1 cellular context compared by ENCODE assay signal in genomic region chr11:77066229-77067023, GRCh38.
A peak's percentile ranks its signal among the peaks of the same experiment; 100 is the strongest.
TF ChIP-seq lines count a peak whose summit lies in the region.

TSS of gene CAPN5 (plus strand) at chr11:77066971. CDS start at chr11:77084887, 17,916 bp downstream.

TF ChIP-seq in K562, 482 proteins besides CTCF, POLR2A, EP300 and RAD21 (continued from another document):
- no peak for TF ChIP-seq ZBTB49 (CRISPR knock-in tag; IDR thresholded peaks at IDR 0.05; ENCODE audit: borderline replicate concordance)
- TF ChIP-seq, protein P1, sequence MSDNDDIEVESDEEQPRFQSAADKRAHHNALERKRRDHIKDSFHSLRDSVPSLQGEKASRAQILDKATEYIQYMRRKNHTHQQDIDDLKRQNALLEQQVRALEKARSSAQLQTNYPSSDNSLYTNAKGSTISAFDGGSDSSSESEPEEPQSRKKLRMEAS (CRISPR knock-in tag; IDR thresholded peaks at IDR 0.05), result no peak
- no peak for TF ChIP-seq CREB1 (IDR thresholded peaks at IDR 0.05)
- no peak for TF ChIP-seq CREB1 (CRISPR knock-in tag; IDR thresholded peaks at IDR 0.05)
- TF ChIP-seq PHF21A (IDR thresholded peaks at IDR 0.05; ENCODE audit: borderline replicate concordance, low read depth), result no peak
- no peak for TF ChIP-seq SRSF9 (IDR thresholded peaks at IDR 0.05; ENCODE audit: borderline replicate concordance, low read depth, low read length)
- no peak for TF ChIP-seq TAL1 (IDR thresholded peaks at IDR 0.05)
- peak in 1 of 2 experiments; percentile 22; a peak in 1 of 4 replicates for TF ChIP-seq TEAD1 (CRISPR knock-in tag; IDR thresholded peaks at IDR 0.05)
- TF ChIP-seq NONO (IDR thresholded peaks at IDR 0.05; ENCODE audit: low read depth in 2 of 2, low read length in 1 of 2), result 0 out of 4 replicates have a peak, but pooled peaks of 1 of the 2 experiments have one; percentile 49
- TF ChIP-seq, protein P2, sequence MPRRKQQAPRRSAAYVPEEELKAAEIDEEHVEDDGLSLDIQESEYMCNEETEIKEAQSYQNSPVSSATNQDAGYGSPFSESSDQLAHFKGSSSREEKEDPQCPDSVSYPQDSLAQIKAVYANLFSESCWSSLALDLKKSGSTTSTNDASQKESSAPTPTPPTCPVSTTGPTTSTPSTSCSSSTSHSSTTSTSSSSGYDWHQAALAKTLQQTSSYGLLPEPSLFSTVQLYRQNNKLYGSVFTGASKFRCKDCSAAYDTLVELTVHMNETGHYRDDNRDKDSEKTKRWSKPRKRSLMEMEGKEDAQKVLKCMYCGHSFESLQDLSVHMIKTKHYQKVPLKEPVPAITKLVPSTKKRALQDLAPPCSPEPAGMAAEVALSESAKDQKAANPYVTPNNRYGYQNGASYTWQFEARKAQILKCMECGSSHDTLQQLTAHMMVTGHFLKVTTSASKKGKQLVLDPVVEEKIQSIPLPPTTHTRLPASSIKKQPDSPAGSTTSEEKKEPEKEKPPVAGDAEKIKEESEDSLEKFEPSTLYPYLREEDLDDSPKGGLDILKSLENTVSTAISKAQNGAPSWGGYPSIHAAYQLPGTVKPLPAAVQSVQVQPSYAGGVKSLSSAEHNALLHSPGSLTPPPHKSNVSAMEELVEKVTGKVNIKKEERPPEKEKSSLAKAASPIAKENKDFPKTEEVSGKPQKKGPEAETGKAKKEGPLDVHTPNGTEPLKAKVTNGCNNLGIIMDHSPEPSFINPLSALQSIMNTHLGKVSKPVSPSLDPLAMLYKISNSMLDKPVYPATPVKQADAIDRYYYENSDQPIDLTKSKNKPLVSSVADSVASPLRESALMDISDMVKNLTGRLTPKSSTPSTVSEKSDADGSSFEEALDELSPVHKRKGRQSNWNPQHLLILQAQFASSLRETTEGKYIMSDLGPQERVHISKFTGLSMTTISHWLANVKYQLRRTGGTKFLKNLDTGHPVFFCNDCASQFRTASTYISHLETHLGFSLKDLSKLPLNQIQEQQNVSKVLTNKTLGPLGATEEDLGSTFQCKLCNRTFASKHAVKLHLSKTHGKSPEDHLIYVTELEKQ (CRISPR knock-in tag; IDR thresholded peaks at IDR 0.05), result no peak
- no peak for TF ChIP-seq STAT6 (CRISPR knock-in tag; IDR thresholded peaks at IDR 0.05)
- no peak for TF ChIP-seq SMARCA4 (IDR thresholded peaks at IDR 0.05)
- no peak for TF ChIP-seq BRCA1 (IDR thresholded peaks at IDR 0.05)
- no peak for TF ChIP-seq BRCA1 (CRISPR knock-in tag; IDR thresholded peaks at IDR 0.05)
- TF ChIP-seq ZNF436 (CRISPR knock-in tag; IDR thresholded peaks at IDR 0.05), result no peak
- no peak for TF ChIP-seq ZNF253 (CRISPR knock-in tag; conservative IDR thresholded peaks at IDR 0.05)
- 0 out of 2 replicates have a peak, but pooled peaks have one; percentile 2 for TF ChIP-seq JUND (IDR thresholded peaks at IDR 0.05; ENCODE audit: borderline replicate concordance, low read depth, low read length)
- no peak for TF ChIP-seq JUND (tag; IDR thresholded peaks at IDR 0.05; ENCODE audit: borderline replicate concordance, low read depth, low read length)
- TF ChIP-seq RBM39 (optimal IDR thresholded peaks at IDR 0.05; ENCODE audit: low read depth, low read length), result no peak
- no peak; the same call in 1 of the 2 replicates for TF ChIP-seq SIN3B (IDR thresholded peaks at IDR 0.05; ENCODE audit: low read depth)
- TF ChIP-seq, protein P3, sequence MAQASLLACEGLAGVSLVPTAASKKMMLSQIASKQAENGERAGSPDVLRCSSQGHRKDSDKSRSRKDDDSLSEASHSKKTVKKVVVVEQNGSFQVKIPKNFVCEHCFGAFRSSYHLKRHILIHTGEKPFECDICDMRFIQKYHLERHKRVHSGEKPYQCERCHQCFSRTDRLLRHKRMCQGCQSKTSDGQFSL (CRISPR knock-in tag; IDR thresholded peaks at IDR 0.05), result no peak
- TF ChIP-seq, protein P3 (tag; IDR thresholded peaks at IDR 0.05), result no peak
- no peak for TF ChIP-seq MAFG (tag; conservative IDR thresholded peaks at IDR 0.05)
- TF ChIP-seq ARHGAP35 (IDR thresholded peaks at IDR 0.05; ENCODE audit: partially characterized antibody), result no peak
- peak; percentile 58; the same call in 1 of the 2 replicates for TF ChIP-seq KLF1 (tag; IDR thresholded peaks at IDR 0.05)
- TF ChIP-seq PTBP1 (IDR thresholded peaks at IDR 0.05; ENCODE audit: low read depth, low read length), result no peak
- peak; percentile 7 for TF ChIP-seq DACH1 (IDR thresholded peaks at IDR 0.05; ENCODE audit: partially characterized antibody)
- TF ChIP-seq ZNF408 (CRISPR knock-in tag; IDR thresholded peaks at IDR 0.05; ENCODE audit: low read depth), result no peak
- no peak for TF ChIP-seq GATA2 (CRISPR knock-in tag; IDR thresholded peaks at IDR 0.05)
- TF ChIP-seq ZNF41 (CRISPR knock-in tag; conservative IDR thresholded peaks at IDR 0.05), result 0 out of 2 replicates have a peak, but pooled peaks have one; percentile 15
